In the genomic region with DNA sequence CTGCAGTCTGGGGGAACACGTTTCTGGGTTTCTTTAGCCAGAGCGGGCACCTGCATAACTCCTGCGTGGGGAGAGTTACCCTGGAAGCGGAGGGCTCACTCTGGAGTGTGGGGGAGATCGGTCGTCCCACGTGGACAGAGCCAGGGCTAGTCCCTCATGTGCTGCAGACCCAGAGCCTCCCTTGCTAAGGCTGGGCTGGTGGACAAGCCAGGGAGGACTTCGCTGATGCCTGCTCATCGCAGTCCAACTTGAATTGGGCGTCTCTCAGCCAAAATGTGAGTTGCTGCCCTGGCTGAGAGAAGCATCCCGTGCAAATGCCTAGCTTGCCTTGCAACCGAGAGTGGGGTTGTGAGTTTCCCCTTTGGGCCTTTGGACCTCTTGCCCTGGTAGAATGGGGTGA, we compare ENCODE assay signal across 14 cellular contexts. TPM values are rescaled to one million over a fixed set of nuclear protein-coding genes. Genes with fewer than 3 reads are reported as not detected.
A peak's percentile ranks its signal among the peaks of the same experiment; 100 is the strongest.
DNase-seq lines count a peak whose midpoint lies in the region; ATAC-seq and TF ChIP-seq lines count a peak whose summit lies in the region.
"Had no signal": no experiment of that assay in that cellular context is flagged by ENCODE, and none has a peak within 500 bp of the region (broad histone marks: within the 10 kb centered on the region; RNA-seq: fewer than 3 reads in every experiment).

No MANE protein-coding gene starts in this region.

- H3K9ac ChIP-seq in SK-N-SH: no peak overlapping the region
- peak overlapping the region; percentile 65 to 74 for H3K9ac ChIP-seq in mucosa of rectum (ENCODE audit: low read depth in 1 of 2, low read length in 2 of 2)
- peak overlapping the region in 1 of 5 donors; percentile 41 for H3K9ac ChIP-seq in subcutaneous abdominal adipose tissue (ENCODE audit: low read length in 5 of 5)

- H3K4me3 ChIP-seq in SK-N-SH (ENCODE audit: low read depth in 2 of 2, low read length in 1 of 2) (no peak overlapping the region), mucosa of rectum (ENCODE audit: low read length in 2 of 2) (peak overlapping the region; percentile 64 to 84), subcutaneous abdominal adipose tissue (ENCODE audit: low read depth in 1 of 5, low read length in 5 of 5) (peak overlapping the region; percentile 61 to 82 (median 68))

- H3K27me3 ChIP-seq in SK-N-SH (ENCODE audit: insufficient read depth) (no peaks in the 10 kb centered on the region), mucosa of rectum (ENCODE audit: control insufficient read depth in 2 of 2, insufficient read depth in 2 of 2, low read length in 2 of 2) (peaks cover 8 to 15% of the 10 kb centered on the region in 2 donors), subcutaneous abdominal adipose tissue (ENCODE audit: control insufficient read depth in 5 of 5, insufficient read depth in 4 of 5, low read length in 5 of 5) (peaks cover 13 to 44% (median 16%) of the 10 kb centered on the region in 5 donors)

- H3K4me1 ChIP-seq in SK-N-SH (ENCODE audit: control insufficient read depth in 1 of 2, insufficient read depth in 2 of 2, low read depth in 1 of 2, low read length in 1 of 2) (peaks cover 0 to 13% of the 10 kb centered on the region in 2 experiments; a peak in 2 of 4 replicates), mucosa of rectum (ENCODE audit: control insufficient read depth in 2 of 2, insufficient read depth in 2 of 2, low read length in 2 of 2) (peaks cover 8 to 12% of the 10 kb centered on the region in 2 donors), subcutaneous abdominal adipose tissue (ENCODE audit: control insufficient read depth in 5 of 5, insufficient read depth in 5 of 5, low read length in 5 of 5) (peaks cover 5 to 33% (median 25%) of the 10 kb centered on the region in 5 donors)

- no peak overlapping the region for H3K27ac Mint-ChIP-seq in central memory CD8-positive, alpha-beta T cell (ENCODE audit: low read depth)
- H3K27ac Mint-ChIP-seq: naive B cell had no signal

- peaks cover 10% of the 10 kb centered on the region for H3K4me1 Mint-ChIP-seq in central memory CD8-positive, alpha-beta T cell

- no peak overlapping the region for H2AFZ ChIP-seq in SK-N-SH (ENCODE audit: low read depth)

- no peak for DNase-seq in SK-N-SH
- DNase-seq in central memory CD8-positive, alpha-beta T cell (ENCODE audit: low spot score in 2 of 2): no peak
- no peak for DNase-seq in stimulated activated CD8-positive, alpha-beta memory T cell treated with anti-CD3 and anti-CD28 coated beads, Interleukin-4, amount 100 ng/mL, for 48 hours
- DNase-seq in DMS79 (lab: John Stamatoyannopoulos, UW): no peak
- DNase-seq: foreskin keratinocyte, naive B cell, NCI-H2171, RPMI8226 had no signal

- H3K27me3 Mint-ChIP-seq in central memory CD8-positive, alpha-beta T cell: peaks cover 71% of the 10 kb centered on the region

- no peak overlapping the region for H3K27ac ChIP-seq in SK-N-SH (ENCODE audit: low read depth in 2 of 2, low read length in 1 of 2)
- peak overlapping the region; percentile 70 to 71 for H3K27ac ChIP-seq in mucosa of rectum (ENCODE audit: low read depth in 2 of 2, low read length in 2 of 2)
- no peak overlapping the region for H3K27ac ChIP-seq in subcutaneous abdominal adipose tissue (ENCODE audit: low read depth, low read length)
- H3K27ac ChIP-seq: 22Rv1, foreskin keratinocyte had no signal

- peak overlapping the region; percentile 99 for H3K4me2 ChIP-seq in SK-N-SH

- H3K4me3 Mint-ChIP-seq in central memory CD8-positive, alpha-beta T cell: peak overlapping the region; percentile 72

- TF ChIP-seq CTCF in SK-N-SH (IDR thresholded peaks at IDR 0.05): no peak

- POLR2A ChIA-PET in SK-N-SH (lab: Yijun Ruan, JAX): no interaction called here

- H3K9me3 ChIP-seq in SK-N-SH: no peaks in the 10 kb centered on the region
- H3K9me3 ChIP-seq in mucosa of rectum (ENCODE audit: control insufficient read depth in 2 of 2, low read length in 2 of 2): no peaks in the 10 kb centered on the region
- H3K9me3 ChIP-seq in subcutaneous abdominal adipose tissue (ENCODE audit: control insufficient read depth in 5 of 5, low read length in 5 of 5): no peaks in the 10 kb centered on the region

- no peaks in the 10 kb centered on the region for H3K79me2 ChIP-seq in SK-N-SH (ENCODE audit: insufficient read depth)

- H3K36me3 ChIP-seq in SK-N-SH (replicated peaks in 1 of 2; ENCODE audit: control insufficient read depth in 1 of 2, insufficient read depth in 2 of 2, low read length in 1 of 2): no peaks in the 10 kb centered on the region
- H3K36me3 ChIP-seq in mucosa of rectum (ENCODE audit: control insufficient read depth in 2 of 2, insufficient read depth in 2 of 2, low read length in 2 of 2): no peaks in the 10 kb centered on the region
- no peaks in the 10 kb centered on the region for H3K36me3 ChIP-seq in subcutaneous abdominal adipose tissue (ENCODE audit: control insufficient read depth in 5 of 5, insufficient read depth in 5 of 5, low read length in 5 of 5)

- 85% methylated on average over 12 of the region's 12 CpGs for WGBS in SK-N-SH (ENCODE audit: low lambda C conversion rate)

- no peaks in the 10 kb centered on the region for H3K9me3 Mint-ChIP-seq in central memory CD8-positive, alpha-beta T cell

- H4K20me1 ChIP-seq in SK-N-SH (ENCODE audit: insufficient read depth): no peaks in the 10 kb centered on the region

- H3K36me3 Mint-ChIP-seq in central memory CD8-positive, alpha-beta T cell (ENCODE audit: insufficient read depth): peaks cover 2% of the 10 kb centered on the region

- no peaks in the 10 kb centered on the region for H3K9me2 ChIP-seq in SK-N-SH

- TF ChIP-seq EP300 in SK-N-SH (IDR thresholded peaks at IDR 0.05; ENCODE audit: borderline replicate concordance in 1 of 2, low read depth in 1 of 2, low read length in 1 of 2): no peak

- CTCF ChIA-PET in SK-N-SH (lab: Yijun Ruan, JAX): interaction anchor here (0.8 to 1.5 kb wide), 7 partner anchors 12 to 625 kb away, joined by 3 to 6 read pairs (median 3); no protein-coding TSS in a partner anchor

- H3F3A ChIP-seq in SK-N-SH (replicated peaks; ENCODE audit: insufficient read depth): peaks cover 5% of the 10 kb centered on the region

- no peak for TF ChIP-seq RAD21 in SK-N-SH (IDR thresholded peaks at IDR 0.05; ENCODE audit: low read length)

- ATAC-seq in SK-N-SH treated with all-trans-retinoic acid at 6 μM for 48 hours (no peak), GM21447 (IDR thresholded peaks at IDR 0.05; ENCODE audit: unreplicated experiment) (no peak)
- no peak for ATAC-seq in central memory CD8-positive, alpha-beta T cell (replicated peaks; ENCODE audit: extremely low read depth, poor library complexity, severe bottlenecking)
- ATAC-seq: activated CD4-positive, CD25-positive, alpha-beta regulatory T cell treated with anti-CD3 and anti-CD28 coated beads, Interleukin-2, amount 50 U/mL, for 24 hours; foreskin keratinocyte had no signal

TF ChIP-seq in SK-N-SH, 30 proteins besides CTCF, POLR2A, EP300 and RAD21:
- TF ChIP-seq, protein P1, sequence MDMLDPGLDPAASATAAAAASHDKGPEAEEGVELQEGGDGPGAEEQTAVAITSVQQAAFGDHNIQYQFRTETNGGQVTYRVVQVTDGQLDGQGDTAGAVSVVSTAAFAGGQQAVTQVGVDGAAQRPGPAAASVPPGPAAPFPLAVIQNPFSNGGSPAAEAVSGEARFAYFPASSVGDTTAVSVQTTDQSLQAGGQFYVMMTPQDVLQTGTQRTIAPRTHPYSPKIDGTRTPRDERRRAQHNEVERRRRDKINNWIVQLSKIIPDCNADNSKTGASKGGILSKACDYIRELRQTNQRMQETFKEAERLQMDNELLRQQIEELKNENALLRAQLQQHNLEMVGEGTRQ (IDR thresholded peaks at IDR 0.05; ENCODE audit: borderline replicate concordance, low read depth, low read length): no peak
- TF ChIP-seq, protein P2, sequence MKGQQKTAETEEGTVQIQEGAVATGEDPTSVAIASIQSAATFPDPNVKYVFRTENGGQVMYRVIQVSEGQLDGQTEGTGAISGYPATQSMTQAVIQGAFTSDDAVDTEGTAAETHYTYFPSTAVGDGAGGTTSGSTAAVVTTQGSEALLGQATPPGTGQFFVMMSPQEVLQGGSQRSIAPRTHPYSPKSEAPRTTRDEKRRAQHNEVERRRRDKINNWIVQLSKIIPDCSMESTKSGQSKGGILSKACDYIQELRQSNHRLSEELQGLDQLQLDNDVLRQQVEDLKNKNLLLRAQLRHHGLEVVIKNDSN (IDR thresholded peaks at IDR 0.05; ENCODE audit: borderline replicate concordance, low read depth): no peak
- TF ChIP-seq, protein P3, sequence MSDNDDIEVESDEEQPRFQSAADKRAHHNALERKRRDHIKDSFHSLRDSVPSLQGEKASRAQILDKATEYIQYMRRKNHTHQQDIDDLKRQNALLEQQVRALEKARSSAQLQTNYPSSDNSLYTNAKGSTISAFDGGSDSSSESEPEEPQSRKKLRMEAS (IDR thresholded peaks at IDR 0.05; ENCODE audit: low read depth): no peak
- TF ChIP-seq RXRA (IDR thresholded peaks at IDR 0.05; ENCODE audit: borderline replicate concordance, low read depth): no peak

TF ChIP-seq in SK-N-SH treated with all-trans-retinoic acid at 6 μM for 48 hours, 23 proteins besides CTCF, POLR2A, EP300 and RAD21:
- TF ChIP-seq ZC3H10 (CRISPR knock-in tag; IDR thresholded peaks at IDR 0.05) (no peak), ISL1 (CRISPR knock-in tag; IDR thresholded peaks at IDR 0.05) (no peak)

RNA-seq across cellular contexts. Expression of a gene that starts 1.0 kb away (rescaled TPM):
- polyA plus RNA-seq in SK-N-SH (2012; rRNA removed): 5.3 and 6.3 TPM in 2 replicates
- 3.3 and 3.8 TPM in 2 replicates for polyA plus RNA-seq in SK-N-SH (2012; cell fraction: cytosol; rRNA removed)
- polyA plus RNA-seq in SK-N-SH (2012; cell fraction: nucleus; rRNA removed): 4.4 and 4.5 TPM in 2 replicates

Comparison
In these comparisons a context has a peak if more than half of its experiments do, and no peak if none do; other contexts are left out.
1. H3K27ac ChIP-seq: peak in mucosa of rectum (2 of 2); none in SK-N-SH (0 of 2) and subcutaneous abdominal adipose tissue (single experiment).
2. H3K4me3 ChIP-seq: peak in mucosa of rectum (2 of 2) and subcutaneous abdominal adipose tissue (5 of 5); none in SK-N-SH (0 of 2).